1 cellular context compared by ENCODE assay signal in genomic region chr9:136362450-136362784, GRCh38.
TF ChIP-seq lines count a peak whose summit lies in the region.

No MANE protein-coding gene starts in this region.

TF ChIP-seq in HepG2, 621 proteins besides CTCF, POLR2A, EP300 and RAD21:
- TF ChIP-seq RBM39 (IDR thresholded peaks at IDR 0.05; ENCODE audit: low read depth, low read length, poor library complexity, severe bottlenecking) (peak; percentile 11), ETV5 (CRISPR knock-in tag; IDR thresholded peaks at IDR 0.05; ENCODE audit: borderline replicate concordance) (no peak), TSC22D2 (CRISPR knock-in tag; IDR thresholded peaks at IDR 0.05; ENCODE audit: borderline replicate concordance) (no peak), THAP8 (CRISPR knock-in tag; IDR thresholded peaks at IDR 0.05; ENCODE audit: borderline replicate concordance) (no peak), MTA1 (CRISPR knock-in tag; IDR thresholded peaks at IDR 0.05; ENCODE audit: borderline replicate concordance) (0 out of 2 replicates have a peak, but pooled peaks have one; percentile 0), ZNF446 (CRISPR knock-in tag; IDR thresholded peaks at IDR 0.05) (no peak), RXRA (CRISPR knock-in tag; IDR thresholded peaks at IDR 0.05) (0 out of 2 replicates have a peak, but pooled peaks have one; percentile 4), MED1 (CRISPR knock-in tag; IDR thresholded peaks at IDR 0.05) (no peak)
